In the genomic region with DNA sequence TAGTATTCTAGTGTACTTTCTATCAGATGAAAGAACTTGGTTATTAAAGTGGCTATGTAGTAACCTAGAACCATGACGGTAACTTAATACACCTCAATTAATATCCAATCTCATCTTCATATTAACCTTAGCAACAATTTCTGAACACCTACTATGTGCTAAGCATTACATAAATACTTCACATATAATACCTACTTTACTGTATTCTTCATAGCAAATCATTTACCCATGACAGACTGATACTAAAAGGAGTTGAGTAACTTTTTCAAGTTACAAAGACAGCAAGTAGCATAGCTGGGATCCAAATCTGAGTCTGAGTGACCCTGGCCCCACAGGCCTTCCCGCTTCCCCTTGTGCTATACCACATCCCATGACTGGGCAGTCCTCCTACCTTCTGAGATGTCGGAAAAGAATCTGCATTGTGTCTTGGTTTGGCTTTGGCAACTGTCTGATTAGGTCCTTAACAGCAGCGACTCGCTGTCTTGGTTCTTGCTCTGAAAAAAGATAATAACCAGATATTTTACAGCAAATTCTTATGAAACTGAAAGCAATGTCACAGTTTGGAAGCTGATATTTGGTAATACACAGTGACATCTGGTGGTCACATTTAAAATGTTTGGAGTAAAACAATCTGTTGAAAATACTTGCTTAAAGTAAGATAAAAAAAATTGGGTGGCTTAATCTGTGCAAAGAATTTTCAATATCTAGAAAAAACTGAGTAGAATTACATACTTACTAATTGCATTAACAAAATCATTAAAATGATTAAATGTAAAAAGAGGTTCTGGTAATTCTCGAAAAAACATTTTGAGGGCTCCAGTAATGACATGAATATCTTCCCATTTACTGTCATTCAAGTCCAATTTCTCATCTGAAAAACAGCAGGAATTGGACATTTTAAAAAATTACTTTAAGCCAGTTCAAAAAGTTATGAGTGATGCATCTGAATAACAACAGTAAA, we compare ENCODE assay signal across 8 cellular contexts.
DNase-seq lines count a peak whose midpoint lies in the region; ATAC-seq and TF ChIP-seq lines count a peak whose summit lies in the region.

No MANE protein-coding gene starts in this region.

- ATAC-seq in T-cell (replicated peaks in 1 of 4) (peak; percentile 40 to 62 (median 51)), memory B cell (ENCODE audit: low read depth) (peak; percentile 64), HG03039 (IDR thresholded peaks at IDR 0.05; ENCODE audit: unreplicated experiment) (no peak)

- peak overlapping the region in 1 of 3 donors; percentile 44 for H3K4me3 Mint-ChIP-seq in T-cell
- H3K4me3 Mint-ChIP-seq in memory B cell = peak overlapping the region; percentile 43

- H3K4me1 Mint-ChIP-seq in T-cell = peaks cover 5 to 11% (median 8%) of the 10 kb centered on the region in 3 donors
- peaks cover 5% of the 10 kb centered on the region for H3K4me1 Mint-ChIP-seq in memory B cell

- H3K9me3 Mint-ChIP-seq in T-cell (no peaks in the 10 kb centered on the region), memory B cell (no peaks in the 10 kb centered on the region)

- no peaks in the 10 kb centered on the region for H3K27me3 Mint-ChIP-seq in T-cell
- no peaks in the 10 kb centered on the region for H3K27me3 Mint-ChIP-seq in memory B cell

- DNase-seq in AML-193 (lab: John Stamatoyannopoulos, UW) (peak; percentile 51 to 68), GM10266 (ENCODE audit: extremely low spot score) (peak; percentile 40), HPDE6-E6E7 (ENCODE audit: extremely low spot score) (peak; percentile 0), T-cell (peak in 8 of 34 experiments; percentile 0 to 21 (median 3)), dermis blood vessel endothelial cell (peak; percentile 81), memory B cell (ENCODE audit: low spot score in 2 of 2) (peak; percentile 13 to 46), superior temporal gyrus (ENCODE audit: extremely low spot score) (peak; percentile 93)

- POLR2A ChIA-PET in T-cell (lab: Charles Lee) = interaction anchor here in 1 of 2 donors (0.6 to 1.0 kb wide), 2 partner anchors 266 to 1138 kb away, joined by 3 read pairs; no protein-coding TSS in a partner anchor

- CTCF ChIA-PET in T-cell (lab: Charles Lee) = interaction anchor here (0.5 to 2.9 kb wide), 20 partner anchors 8 to 1138 kb away, joined by 3 to 12 read pairs (median 5); a partner anchor contains a TSS

- peak; percentile 50 for TF ChIP-seq CTCF in GM10266 (IDR thresholded peaks at IDR 0.05; ENCODE audit: control insufficient read depth, insufficient read depth, low read depth, missing control alignments)

- peaks cover 34% of the 10 kb centered on the region for H3K36me3 Mint-ChIP-seq in T-cell
- H3K36me3 Mint-ChIP-seq in memory B cell = peaks cover 8% of the 10 kb centered on the region

- H3K27ac Mint-ChIP-seq in T-cell (peak overlapping the region; percentile 71 to 80), memory B cell (peak overlapping the region; percentile 70)
